Comparison of ENCODE assay signal across 33 cellular contexts in genomic region chr19:33933931-33934330, GRCh38.
"Had no signal": no experiment of that assay in that cellular context is flagged by ENCODE, and none has a peak within 500 bp of the region (broad histone marks: within the 10 kb centered on the region; RNA-seq: fewer than 3 reads in every experiment).

No MANE protein-coding gene starts in this region.

- DNase-seq: activated effector memory CD4-positive, alpha-beta T cell treated with anti-CD3 and anti-CD28 coated beads, Interleukin-2, amount 50 U/mL, for 16 hours; activated effector memory CD4-positive, alpha-beta T cell treated with Interleukin-2 at 50 U/mL for 16 hours; activated gamma-delta T cell; activated gamma-delta T cell treated with Interleukin-2 at 50 U/mL for 16 hours; activated naive CD4-positive, alpha-beta T cell; activated naive CD4-positive, alpha-beta T cell treated with anti-CD3 and anti-CD28 coated beads for 36 hours; activated naive CD4-positive, alpha-beta T cell treated with anti-CD3 and anti-CD28 coated beads, Interleukin-2, amount 10 ng/mL, durations not matched to agents 7 days and 5 days; activated naive CD4-positive, alpha-beta T cell treated with anti-CD3 and anti-CD28 coated beads, Interleukin-2, amount 50 U/mL, for 16 hours; activated naive CD4-positive, alpha-beta T cell treated with Interleukin-2 at 50 U/mL for 16 hours; activated naive CD8-positive, alpha-beta T cell treated with anti-CD3 and anti-CD28 coated beads for 36 hours; activated naive CD8-positive, alpha-beta T cell treated with anti-CD3 and anti-CD28 coated beads, Interleukin-2, amount 10 ng/mL, durations not matched to agents 7 days and 5 days; activated naive CD8-positive, alpha-beta T cell treated with anti-CD3 and anti-CD28 coated beads, Interleukin-2, amount 50 U/mL, for 24 hours; activated T-cell treated with anti-CD3 and anti-CD28 coated beads, Interleukin-2, amount 50 U/mL, for 24 hours; activated T-cell treated with anti-CD3 and anti-CD28 coated beads, Interleukin-2, amount 50 U/mL, for 4 hours; activated T-cell treated with anti-CD3 and anti-CD28 coated beads, Interleukin-2, amount 50 U/mL, for 48 hours; activated T-cell treated with anti-CD3 and anti-CD28 coated beads, Interleukin-2, amount 50 U/mL, for 72 hours; adrenal gland; amniotic stem cell; amygdala; anterior cingulate cortex; aorta; body of pancreas; brain microvascular endothelial cell; caudate nucleus; central memory CD4-positive, alpha-beta T cell; cerebellar nuclear complex had no signal

- FAIRE-seq: astrocyte, bronchial epithelial cell had no signal

- H3K9me3 ChIP-seq: adrenal gland had no signal

- H3K27ac ChIP-seq: adrenal gland, ascending aorta, body of pancreas, brain microvascular endothelial cell, breast epithelium, cardiac muscle cell had no signal

- H3K27me3 ChIP-seq: adrenal gland, ascending aorta, body of pancreas, brain microvascular endothelial cell, breast epithelium, cardiac muscle cell had no signal

- H3K36me3 ChIP-seq: adrenal gland, ascending aorta, brain microvascular endothelial cell, breast epithelium, cardiac muscle cell had no signal

- ATAC-seq: activated naive CD4-positive, alpha-beta T cell treated with anti-CD3 and anti-CD28 coated beads, Interleukin-2, amount 50 U/mL, for 72 hours; activated naive CD8-positive, alpha-beta T cell treated with anti-CD3 and anti-CD28 coated beads, Interleukin-2, amount 50 U/mL, for 24 hours; activated T-cell treated with anti-CD3 and anti-CD28 coated beads, Interleukin-2, amount 50 U/mL, for 4 hours; activated T-cell treated with anti-CD3 and anti-CD28 coated beads, Interleukin-2, amount 50 U/mL, for 72 hours; activated T-helper 17 cell treated with anti-CD3 and anti-CD28 coated beads, Interleukin-2, amount 50 U/mL, for 72 hours; body of pancreas had no signal

- H3K4me1 ChIP-seq: adrenal gland, ascending aorta, breast epithelium had no signal

- H3K4me3 ChIP-seq: adrenal gland, ascending aorta, body of pancreas, breast epithelium, cardiac muscle cell had no signal
